ENCODE assay signal across 1 cellular context in the genomic region with DNA sequence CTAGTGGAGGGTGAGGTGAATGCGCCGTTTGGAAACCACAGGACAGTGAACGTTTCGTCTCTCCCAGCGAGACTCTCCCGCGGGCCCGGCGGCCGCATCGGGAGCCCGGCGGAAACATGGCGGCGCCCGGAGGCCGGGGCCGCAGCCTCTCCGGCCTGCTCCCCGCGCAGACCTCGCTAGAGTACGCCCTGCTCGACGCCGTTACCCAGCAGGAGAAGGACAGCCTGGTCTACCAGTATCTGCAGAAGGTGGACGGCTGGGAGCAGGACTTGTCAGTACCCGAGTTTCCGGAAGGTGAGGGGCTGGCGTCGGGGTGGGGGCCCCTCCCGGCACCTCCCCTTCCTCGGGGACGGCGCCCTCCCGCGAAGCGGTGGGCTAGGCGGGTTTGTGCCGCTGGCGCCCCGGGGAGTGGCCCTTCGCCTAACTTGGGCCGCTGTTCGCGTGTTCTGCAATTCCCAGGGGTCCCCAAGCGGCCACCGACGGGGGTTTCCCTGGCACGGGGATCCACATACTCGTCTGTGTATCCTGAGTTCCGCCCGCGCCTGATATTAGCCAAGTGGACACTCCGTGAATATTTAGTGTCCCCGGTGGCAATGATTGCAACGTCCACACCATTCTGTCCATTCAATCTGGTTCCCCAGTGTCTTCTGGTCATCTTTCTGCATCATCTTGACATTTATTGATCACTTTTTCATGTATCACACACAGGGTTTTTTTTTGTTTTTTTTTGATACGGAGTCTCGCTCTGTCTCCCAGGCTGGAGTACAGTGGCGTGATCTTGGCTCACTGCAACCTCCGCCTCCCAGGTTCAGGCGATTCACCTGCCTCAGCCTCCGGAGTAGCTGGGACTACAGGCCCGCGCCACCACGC.
TF ChIP-seq lines count a peak whose summit lies in the region.

No MANE protein-coding gene starts in this region.

TF ChIP-seq in HepG2, 621 proteins besides CTCF, POLR2A, EP300 and RAD21 (continued from another document and continues in another):
- TF ChIP-seq, protein P1, sequence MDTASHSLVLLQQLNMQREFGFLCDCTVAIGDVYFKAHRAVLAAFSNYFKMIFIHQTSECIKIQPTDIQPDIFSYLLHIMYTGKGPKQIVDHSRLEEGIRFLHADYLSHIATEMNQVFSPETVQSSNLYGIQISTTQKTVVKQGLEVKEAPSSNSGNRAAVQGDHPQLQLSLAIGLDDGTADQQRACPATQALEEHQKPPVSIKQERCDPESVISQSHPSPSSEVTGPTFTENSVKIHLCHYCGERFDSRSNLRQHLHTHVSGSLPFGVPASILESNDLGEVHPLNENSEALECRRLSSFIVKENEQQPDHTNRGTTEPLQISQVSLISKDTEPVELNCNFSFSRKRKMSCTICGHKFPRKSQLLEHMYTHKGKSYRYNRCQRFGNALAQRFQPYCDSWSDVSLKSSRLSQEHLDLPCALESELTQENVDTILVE (CRISPR knock-in tag; IDR thresholded peaks at IDR 0.05) = no peak
- TF ChIP-seq, protein P2, sequence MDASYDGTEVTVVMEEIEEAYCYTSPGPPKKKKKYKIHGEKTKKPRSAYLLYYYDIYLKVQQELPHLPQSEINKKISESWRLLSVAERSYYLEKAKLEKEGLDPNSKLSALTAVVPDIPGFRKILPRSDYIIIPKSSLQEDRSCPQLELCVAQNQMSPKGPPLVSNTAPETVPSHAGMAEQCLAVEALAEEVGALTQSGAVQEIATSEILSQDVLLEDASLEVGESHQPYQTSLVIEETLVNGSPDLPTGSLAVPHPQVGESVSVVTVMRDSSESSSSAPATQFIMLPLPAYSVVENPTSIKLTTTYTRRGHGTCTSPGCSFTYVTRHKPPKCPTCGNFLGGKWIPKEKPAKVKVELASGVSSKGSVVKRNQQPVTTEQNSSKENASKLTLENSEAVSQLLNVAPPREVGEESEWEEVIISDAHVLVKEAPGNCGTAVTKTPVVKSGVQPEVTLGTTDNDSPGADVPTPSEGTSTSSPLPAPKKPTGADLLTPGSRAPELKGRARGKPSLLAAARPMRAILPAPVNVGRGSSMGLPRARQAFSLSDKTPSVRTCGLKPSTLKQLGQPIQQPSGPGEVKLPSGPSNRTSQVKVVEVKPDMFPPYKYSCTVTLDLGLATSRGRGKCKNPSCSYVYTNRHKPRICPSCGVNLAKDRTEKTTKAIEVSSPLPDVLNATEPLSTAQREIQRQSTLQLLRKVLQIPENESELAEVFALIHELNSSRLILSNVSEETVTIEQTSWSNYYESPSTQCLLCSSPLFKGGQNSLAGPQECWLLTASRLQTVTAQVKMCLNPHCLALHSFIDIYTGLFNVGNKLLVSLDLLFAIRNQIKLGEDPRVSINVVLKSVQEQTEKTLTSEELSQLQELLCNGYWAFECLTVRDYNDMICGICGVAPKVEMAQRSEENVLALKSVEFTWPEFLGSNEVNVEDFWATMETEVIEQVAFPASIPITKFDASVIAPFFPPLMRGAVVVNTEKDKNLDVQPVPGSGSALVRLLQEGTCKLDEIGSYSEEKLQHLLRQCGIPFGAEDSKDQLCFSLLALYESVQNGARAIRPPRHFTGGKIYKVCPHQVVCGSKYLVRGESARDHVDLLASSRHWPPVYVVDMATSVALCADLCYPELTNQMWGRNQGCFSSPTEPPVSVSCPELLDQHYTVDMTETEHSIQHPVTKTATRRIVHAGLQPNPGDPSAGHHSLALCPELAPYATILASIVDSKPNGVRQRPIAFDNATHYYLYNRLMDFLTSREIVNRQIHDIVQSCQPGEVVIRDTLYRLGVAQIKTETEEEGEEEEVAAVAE (CRISPR knock-in tag; IDR thresholded peaks at IDR 0.05; ENCODE audit: borderline replicate concordance) = no peak
- no peak for TF ChIP-seq FOXA1 (IDR thresholded peaks at IDR 0.05)
- TF ChIP-seq FOXA1 (CRISPR knock-in tag; IDR thresholded peaks at IDR 0.05) = no peak
- TF ChIP-seq, protein P3, sequence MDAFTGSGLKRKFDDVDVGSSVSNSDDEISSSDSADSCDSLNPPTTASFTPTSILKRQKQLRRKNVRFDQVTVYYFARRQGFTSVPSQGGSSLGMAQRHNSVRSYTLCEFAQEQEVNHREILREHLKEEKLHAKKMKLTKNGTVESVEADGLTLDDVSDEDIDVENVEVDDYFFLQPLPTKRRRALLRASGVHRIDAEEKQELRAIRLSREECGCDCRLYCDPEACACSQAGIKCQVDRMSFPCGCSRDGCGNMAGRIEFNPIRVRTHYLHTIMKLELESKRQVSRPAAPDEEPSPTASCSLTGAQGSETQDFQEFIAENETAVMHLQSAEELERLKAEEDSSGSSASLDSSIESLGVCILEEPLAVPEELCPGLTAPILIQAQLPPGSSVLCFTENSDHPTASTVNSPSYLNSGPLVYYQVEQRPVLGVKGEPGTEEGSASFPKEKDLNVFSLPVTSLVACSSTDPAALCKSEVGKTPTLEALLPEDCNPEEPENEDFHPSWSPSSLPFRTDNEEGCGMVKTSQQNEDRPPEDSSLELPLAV (CRISPR knock-in tag; conservative IDR thresholded peaks at IDR 0.05; ENCODE audit: low read depth) = no peak
- TF ChIP-seq ZNF773 (CRISPR knock-in tag; IDR thresholded peaks at IDR 0.05; ENCODE audit: borderline replicate concordance) = no peak
- no peak for TF ChIP-seq ZNF567 (CRISPR knock-in tag; IDR thresholded peaks at IDR 0.05; ENCODE audit: borderline replicate concordance)
- TF ChIP-seq, protein P4, sequence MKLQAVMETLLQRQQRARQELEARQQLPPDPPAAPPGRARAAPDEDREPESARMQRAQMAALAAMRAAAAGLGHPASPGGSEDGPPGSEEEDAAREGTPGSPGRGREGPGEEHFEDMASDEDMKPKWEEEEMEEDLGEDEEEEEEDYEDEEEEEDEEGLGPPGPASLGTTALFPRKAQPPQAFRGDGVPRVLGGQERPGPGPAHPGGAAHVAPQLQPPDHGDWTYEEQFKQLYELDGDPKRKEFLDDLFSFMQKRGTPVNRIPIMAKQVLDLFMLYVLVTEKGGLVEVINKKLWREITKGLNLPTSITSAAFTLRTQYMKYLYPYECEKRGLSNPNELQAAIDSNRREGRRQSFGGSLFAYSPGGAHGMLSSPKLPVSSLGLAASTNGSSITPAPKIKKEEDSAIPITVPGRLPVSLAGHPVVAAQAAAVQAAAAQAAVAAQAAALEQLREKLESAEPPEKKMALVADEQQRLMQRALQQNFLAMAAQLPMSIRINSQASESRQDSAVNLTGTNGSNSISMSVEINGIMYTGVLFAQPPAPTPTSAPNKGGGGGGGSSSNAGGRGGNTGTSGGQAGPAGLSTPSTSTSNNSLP (IDR thresholded peaks at IDR 0.05; ENCODE audit: low read depth, low read length) = no peak
- TF ChIP-seq PAF1 (CRISPR knock-in tag; IDR thresholded peaks at IDR 0.05) = no peak
- TF ChIP-seq POGZ (CRISPR knock-in tag; IDR thresholded peaks at IDR 0.05) = no peak
- no peak for TF ChIP-seq ISX (CRISPR knock-in tag; conservative IDR thresholded peaks at IDR 0.05)
- no peak for TF ChIP-seq ZBTB21 (CRISPR knock-in tag; IDR thresholded peaks at IDR 0.05)
- no peak for TF ChIP-seq SYNCRIP (IDR thresholded peaks at IDR 0.05; ENCODE audit: insufficient read depth, low read depth, low read length)
- peak; percentile 27; the same call in 1 of the 2 replicates for TF ChIP-seq SAP130 (CRISPR knock-in tag; IDR thresholded peaks at IDR 0.05; ENCODE audit: low read depth)
- TF ChIP-seq, protein P5, sequence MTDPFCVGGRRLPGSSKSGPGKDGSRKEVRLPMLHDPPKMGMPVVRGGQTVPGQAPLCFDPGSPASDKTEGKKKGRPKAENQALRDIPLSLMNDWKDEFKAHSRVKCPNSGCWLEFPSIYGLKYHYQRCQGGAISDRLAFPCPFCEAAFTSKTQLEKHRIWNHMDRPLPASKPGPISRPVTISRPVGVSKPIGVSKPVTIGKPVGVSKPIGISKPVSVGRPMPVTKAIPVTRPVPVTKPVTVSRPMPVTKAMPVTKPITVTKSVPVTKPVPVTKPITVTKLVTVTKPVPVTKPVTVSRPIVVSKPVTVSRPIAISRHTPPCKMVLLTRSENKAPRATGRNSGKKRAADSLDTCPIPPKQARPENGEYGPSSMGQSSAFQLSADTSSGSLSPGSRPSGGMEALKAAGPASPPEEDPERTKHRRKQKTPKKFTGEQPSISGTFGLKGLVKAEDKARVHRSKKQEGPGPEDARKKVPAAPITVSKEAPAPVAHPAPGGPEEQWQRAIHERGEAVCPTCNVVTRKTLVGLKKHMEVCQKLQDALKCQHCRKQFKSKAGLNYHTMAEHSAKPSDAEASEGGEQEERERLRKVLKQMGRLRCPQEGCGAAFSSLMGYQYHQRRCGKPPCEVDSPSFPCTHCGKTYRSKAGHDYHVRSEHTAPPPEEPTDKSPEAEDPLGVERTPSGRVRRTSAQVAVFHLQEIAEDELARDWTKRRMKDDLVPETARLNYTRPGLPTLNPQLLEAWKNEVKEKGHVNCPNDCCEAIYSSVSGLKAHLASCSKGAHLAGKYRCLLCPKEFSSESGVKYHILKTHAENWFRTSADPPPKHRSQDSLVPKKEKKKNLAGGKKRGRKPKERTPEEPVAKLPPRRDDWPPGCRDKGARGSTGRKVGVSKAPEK (CRISPR knock-in tag; IDR thresholded peaks at IDR 0.05; ENCODE audit: borderline replicate concordance) = no peak
- TF ChIP-seq FOXK1 (CRISPR knock-in tag; IDR thresholded peaks at IDR 0.05; ENCODE audit: borderline replicate concordance, low read depth) = peak; percentile 24; the same call in 1 of the 2 replicates
- TF ChIP-seq ERF (CRISPR knock-in tag; IDR thresholded peaks at IDR 0.05) = no peak
- TF ChIP-seq ZNF350 (CRISPR knock-in tag; IDR thresholded peaks at IDR 0.05; ENCODE audit: borderline replicate concordance, low read depth) = no peak
- TF ChIP-seq, protein P6, sequence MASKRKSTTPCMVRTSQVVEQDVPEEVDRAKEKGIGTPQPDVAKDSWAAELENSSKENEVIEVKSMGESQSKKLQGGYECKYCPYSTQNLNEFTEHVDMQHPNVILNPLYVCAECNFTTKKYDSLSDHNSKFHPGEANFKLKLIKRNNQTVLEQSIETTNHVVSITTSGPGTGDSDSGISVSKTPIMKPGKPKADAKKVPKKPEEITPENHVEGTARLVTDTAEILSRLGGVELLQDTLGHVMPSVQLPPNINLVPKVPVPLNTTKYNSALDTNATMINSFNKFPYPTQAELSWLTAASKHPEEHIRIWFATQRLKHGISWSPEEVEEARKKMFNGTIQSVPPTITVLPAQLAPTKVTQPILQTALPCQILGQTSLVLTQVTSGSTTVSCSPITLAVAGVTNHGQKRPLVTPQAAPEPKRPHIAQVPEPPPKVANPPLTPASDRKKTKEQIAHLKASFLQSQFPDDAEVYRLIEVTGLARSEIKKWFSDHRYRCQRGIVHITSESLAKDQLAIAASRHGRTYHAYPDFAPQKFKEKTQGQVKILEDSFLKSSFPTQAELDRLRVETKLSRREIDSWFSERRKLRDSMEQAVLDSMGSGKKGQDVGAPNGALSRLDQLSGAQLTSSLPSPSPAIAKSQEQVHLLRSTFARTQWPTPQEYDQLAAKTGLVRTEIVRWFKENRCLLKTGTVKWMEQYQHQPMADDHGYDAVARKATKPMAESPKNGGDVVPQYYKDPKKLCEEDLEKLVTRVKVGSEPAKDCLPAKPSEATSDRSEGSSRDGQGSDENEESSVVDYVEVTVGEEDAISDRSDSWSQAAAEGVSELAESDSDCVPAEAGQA (IDR thresholded peaks at IDR 0.05; ENCODE audit: low read depth) = no peak
- TF ChIP-seq, protein P6 (CRISPR knock-in tag; IDR thresholded peaks at IDR 0.05; ENCODE audit: borderline replicate concordance) = 0 out of 2 replicates have a peak, but pooled peaks have one; percentile 53
- no peak for TF ChIP-seq RELA (CRISPR knock-in tag; IDR thresholded peaks at IDR 0.05)
- TF ChIP-seq, protein P7, sequence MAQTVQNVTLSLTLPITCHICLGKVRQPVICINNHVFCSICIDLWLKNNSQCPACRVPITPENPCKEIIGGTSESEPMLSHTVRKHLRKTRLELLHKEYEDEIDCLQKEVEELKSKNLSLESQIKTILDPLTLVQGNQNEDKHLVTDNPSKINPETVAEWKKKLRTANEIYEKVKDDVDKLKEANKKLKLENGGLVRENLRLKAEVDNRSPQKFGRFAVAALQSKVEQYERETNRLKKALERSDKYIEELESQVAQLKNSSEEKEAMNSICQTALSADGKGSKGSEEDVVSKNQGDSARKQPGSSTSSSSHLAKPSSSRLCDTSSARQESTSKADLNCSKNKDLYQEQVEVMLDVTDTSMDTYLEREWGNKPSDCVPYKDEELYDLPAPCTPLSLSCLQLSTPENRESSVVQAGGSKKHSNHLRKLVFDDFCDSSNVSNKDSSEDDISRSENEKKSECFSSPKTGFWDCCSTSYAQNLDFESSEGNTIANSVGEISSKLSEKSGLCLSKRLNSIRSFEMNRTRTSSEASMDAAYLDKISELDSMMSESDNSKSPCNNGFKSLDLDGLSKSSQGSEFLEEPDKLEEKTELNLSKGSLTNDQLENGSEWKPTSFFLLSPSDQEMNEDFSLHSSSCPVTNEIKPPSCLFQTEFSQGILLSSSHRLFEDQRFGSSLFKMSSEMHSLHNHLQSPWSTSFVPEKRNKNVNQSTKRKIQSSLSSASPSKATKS (CRISPR knock-in tag; IDR thresholded peaks at IDR 0.05) = no peak
- TF ChIP-seq ELF4 (CRISPR knock-in tag; IDR thresholded peaks at IDR 0.05; ENCODE audit: borderline replicate concordance) = 0 out of 2 replicates have a peak, but pooled peaks have one; percentile 15
- TF ChIP-seq, protein P8, sequence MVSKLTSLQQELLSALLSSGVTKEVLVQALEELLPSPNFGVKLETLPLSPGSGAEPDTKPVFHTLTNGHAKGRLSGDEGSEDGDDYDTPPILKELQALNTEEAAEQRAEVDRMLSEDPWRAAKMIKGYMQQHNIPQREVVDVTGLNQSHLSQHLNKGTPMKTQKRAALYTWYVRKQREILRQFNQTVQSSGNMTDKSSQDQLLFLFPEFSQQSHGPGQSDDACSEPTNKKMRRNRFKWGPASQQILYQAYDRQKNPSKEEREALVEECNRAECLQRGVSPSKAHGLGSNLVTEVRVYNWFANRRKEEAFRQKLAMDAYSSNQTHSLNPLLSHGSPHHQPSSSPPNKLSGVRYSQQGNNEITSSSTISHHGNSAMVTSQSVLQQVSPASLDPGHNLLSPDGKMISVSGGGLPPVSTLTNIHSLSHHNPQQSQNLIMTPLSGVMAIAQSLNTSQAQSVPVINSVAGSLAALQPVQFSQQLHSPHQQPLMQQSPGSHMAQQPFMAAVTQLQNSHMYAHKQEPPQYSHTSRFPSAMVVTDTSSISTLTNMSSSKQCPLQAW (CRISPR knock-in tag; IDR thresholded peaks at IDR 0.05) = no peak
- TF ChIP-seq, protein P9, sequence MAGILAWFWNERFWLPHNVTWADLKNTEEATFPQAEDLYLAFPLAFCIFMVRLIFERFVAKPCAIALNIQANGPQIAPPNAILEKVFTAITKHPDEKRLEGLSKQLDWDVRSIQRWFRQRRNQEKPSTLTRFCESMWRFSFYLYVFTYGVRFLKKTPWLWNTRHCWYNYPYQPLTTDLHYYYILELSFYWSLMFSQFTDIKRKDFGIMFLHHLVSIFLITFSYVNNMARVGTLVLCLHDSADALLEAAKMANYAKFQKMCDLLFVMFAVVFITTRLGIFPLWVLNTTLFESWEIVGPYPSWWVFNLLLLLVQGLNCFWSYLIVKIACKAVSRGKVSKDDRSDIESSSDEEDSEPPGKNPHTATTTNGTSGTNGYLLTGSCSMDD (CRISPR knock-in tag; IDR thresholded peaks at IDR 0.05) = no peak
- TF ChIP-seq NFRKB (IDR thresholded peaks at IDR 0.05) = no peak
